ENCODE assay signal across 1 cellular context in the genomic region with DNA sequence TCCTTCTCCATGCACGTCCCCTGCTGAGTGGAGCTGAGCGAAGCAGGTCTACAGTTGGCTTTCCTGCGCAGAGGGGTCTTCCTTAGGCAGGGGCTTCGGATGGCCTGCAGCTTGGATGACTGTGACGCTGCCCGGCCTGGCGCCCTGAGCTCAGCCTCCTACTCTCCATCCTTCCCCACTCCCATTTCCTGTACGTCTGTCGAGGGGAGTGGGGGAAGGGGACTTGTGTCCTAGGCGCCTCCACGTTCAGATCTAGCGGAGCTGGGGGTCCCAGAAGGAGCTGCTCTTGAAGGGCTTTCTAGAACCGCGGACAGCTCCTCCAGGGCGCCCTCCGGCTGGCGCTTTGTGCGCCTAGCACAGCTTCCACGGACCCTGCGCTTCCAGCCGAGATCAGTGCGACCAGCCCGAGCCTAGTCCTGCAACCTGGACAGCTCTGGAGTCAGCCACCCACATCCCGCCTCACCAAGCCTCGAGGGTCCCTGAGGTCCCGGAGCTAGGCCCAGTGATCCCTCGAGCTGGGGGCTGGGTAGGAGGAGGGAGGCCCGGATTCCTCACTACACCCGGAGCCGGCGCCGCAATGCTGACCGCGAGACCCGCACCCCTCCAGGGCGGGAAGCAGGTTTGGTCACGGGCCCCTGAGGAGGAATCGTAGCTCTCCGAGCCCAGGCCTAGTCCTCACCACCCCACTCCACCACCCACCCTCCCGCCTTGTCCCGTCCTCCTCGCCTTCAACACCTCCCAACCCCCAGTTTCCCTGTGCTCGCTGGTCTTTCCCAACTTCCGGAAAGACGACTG.
TF ChIP-seq lines count a peak whose summit lies in the region.

No MANE protein-coding gene starts in this region.

TF ChIP-seq in HepG2, 621 proteins besides CTCF, POLR2A, EP300 and RAD21:
- TF ChIP-seq MIXL1 (CRISPR knock-in tag; IDR thresholded peaks at IDR 0.05) (no peak), HNRNPL (IDR thresholded peaks at IDR 0.05; ENCODE audit: low read depth, low read length) (no peak)
- TF ChIP-seq, protein P1, sequence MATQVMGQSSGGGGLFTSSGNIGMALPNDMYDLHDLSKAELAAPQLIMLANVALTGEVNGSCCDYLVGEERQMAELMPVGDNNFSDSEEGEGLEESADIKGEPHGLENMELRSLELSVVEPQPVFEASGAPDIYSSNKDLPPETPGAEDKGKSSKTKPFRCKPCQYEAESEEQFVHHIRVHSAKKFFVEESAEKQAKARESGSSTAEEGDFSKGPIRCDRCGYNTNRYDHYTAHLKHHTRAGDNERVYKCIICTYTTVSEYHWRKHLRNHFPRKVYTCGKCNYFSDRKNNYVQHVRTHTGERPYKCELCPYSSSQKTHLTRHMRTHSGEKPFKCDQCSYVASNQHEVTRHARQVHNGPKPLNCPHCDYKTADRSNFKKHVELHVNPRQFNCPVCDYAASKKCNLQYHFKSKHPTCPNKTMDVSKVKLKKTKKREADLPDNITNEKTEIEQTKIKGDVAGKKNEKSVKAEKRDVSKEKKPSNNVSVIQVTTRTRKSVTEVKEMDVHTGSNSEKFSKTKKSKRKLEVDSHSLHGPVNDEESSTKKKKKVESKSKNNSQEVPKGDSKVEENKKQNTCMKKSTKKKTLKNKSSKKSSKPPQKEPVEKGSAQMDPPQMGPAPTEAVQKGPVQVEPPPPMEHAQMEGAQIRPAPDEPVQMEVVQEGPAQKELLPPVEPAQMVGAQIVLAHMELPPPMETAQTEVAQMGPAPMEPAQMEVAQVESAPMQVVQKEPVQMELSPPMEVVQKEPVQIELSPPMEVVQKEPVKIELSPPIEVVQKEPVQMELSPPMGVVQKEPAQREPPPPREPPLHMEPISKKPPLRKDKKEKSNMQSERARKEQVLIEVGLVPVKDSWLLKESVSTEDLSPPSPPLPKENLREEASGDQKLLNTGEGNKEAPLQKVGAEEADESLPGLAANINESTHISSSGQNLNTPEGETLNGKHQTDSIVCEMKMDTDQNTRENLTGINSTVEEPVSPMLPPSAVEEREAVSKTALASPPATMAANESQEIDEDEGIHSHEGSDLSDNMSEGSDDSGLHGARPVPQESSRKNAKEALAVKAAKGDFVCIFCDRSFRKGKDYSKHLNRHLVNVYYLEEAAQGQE (IDR thresholded peaks at IDR 0.05; ENCODE audit: borderline replicate concordance in 1 of 2, low read depth in 1 of 2, low read length in 2 of 2) = peak; percentile 6 to 64; a peak in 3 of 4 replicates
